In the genomic region with DNA sequence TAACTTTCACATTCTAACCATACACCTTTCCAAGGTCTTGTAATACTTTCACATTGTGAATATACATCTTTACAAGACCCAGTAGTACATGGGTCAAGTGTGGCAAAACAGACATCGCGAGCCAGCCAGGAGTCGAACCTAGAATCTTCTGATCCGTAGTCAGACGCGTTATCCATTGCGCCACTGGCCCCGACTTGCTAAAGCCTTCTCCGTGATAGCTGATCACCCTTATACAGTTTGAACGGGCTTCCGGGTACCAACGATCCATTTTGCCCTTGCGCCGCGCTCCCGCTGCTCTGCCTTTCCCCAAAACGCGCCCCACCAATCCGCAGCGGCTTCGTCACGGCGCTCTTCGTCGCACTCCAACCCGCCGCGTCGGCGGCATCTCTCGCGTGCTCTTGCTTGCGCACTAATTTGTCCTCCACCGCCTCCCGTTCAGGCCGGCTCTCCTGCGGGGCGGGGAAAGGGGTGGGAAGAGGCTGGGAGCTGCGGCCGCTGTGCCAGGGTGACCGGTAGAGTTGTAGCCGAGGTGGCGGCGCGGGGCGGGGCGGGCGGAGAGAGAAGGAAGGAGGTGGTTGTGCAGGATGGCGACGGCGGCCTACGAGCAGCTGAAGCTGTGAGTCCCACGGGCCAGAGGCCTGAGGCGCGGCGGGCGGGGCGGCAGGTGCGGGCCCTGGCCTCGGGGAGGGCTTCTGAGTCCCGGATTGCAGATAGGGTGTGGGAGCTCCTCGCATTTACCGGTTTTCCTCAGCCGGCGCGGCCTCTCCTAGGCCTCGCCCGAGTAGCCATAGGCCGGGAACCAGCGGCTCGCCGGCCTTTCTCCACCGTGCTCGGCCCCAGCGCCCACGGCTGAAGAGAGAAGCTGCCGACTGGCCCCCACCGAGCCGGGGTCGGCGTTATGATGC, we compare ENCODE assay signal across 8 cellular contexts. TPM values are rescaled to one million over a fixed set of nuclear protein-coding genes. Genes with fewer than 3 reads are reported as not detected.
DNase-seq lines count a peak whose midpoint lies in the region; ATAC-seq and TF ChIP-seq lines count a peak whose summit lies in the region.

A gene with protein sequence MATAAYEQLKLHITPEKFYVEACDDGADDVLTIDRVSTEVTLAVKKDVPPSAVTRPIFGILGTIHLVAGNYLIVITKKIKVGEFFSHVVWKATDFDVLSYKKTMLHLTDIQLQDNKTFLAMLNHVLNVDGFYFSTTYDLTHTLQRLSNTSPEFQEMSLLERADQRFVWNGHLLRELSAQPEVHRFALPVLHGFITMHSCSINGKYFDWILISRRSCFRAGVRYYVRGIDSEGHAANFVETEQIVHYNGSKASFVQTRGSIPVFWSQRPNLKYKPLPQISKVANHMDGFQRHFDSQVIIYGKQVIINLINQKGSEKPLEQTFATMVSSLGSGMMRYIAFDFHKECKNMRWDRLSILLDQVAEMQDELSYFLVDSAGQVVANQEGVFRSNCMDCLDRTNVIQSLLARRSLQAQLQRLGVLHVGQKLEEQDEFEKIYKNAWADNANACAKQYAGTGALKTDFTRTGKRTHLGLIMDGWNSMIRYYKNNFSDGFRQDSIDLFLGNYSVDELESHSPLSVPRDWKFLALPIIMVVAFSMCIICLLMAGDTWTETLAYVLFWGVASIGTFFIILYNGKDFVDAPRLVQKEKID (plus strand): TSS at position 515 of the 905 bp plus-strand sequence. CDS start 70 bp downstream, at position 585.

- in situ Hi-C loops in KBM-7 (cut with MboI; ENCODE audit: low pct_unique_long_range_greater_than_20kb, low sequenced_read_pairs) = no loop called here

- H3K36me3 ChIP-seq in mucosa of rectum (ENCODE audit: control insufficient read depth in 2 of 2, insufficient read depth in 2 of 2, low read length in 2 of 2) = peaks cover 6 to 12% of the 10 kb centered on the region in 2 donors

- peak within 1 kb of the TSS; percentile 89 for H3K9ac ChIP-seq in mucosa of rectum (ENCODE audit: low read depth in 1 of 2, low read length in 2 of 2)

- peak within 1 kb of the TSS; percentile 80 for H3K4me3 Mint-ChIP-seq in activated T-cell treated with anti-CD3 and anti-CD28 coated beads, Interleukin-2, amount 50 U/mL, for 24 hours

- no peaks in the 10 kb centered on the region for H3K27me3 ChIP-seq in mucosa of rectum (ENCODE audit: control insufficient read depth in 2 of 2, insufficient read depth in 2 of 2, low read length in 2 of 2)

- peak within 1 kb of the TSS; percentile 91 to 93 for H3K27ac ChIP-seq in mucosa of rectum (ENCODE audit: low read depth in 2 of 2, low read length in 2 of 2)

- peak; percentile 71 for TF ChIP-seq POLR2A in erythroblast (IDR thresholded peaks at IDR 0.05; ENCODE audit: low read length)

- H3K36me3 Mint-ChIP-seq in activated T-cell treated with anti-CD3 and anti-CD28 coated beads, Interleukin-2, amount 50 U/mL, for 24 hours (ENCODE audit: low read depth) = peaks cover 50% of the 10 kb centered on the region

- peak within 1 kb of the TSS; percentile 88 to 91 for H3K4me3 ChIP-seq in mucosa of rectum (ENCODE audit: low read length in 2 of 2)

- peaks cover 58% of the 10 kb centered on the region for H3K4me1 Mint-ChIP-seq in activated T-cell treated with anti-CD3 and anti-CD28 coated beads, Interleukin-2, amount 50 U/mL, for 24 hours (ENCODE audit: low read depth)

- peaks cover 25 to 34% of the 10 kb centered on the region in 2 donors for H3K4me1 ChIP-seq in mucosa of rectum (ENCODE audit: control insufficient read depth in 2 of 2, insufficient read depth in 2 of 2, low read length in 2 of 2)

- H3K27me3 Mint-ChIP-seq in activated T-cell treated with anti-CD3 and anti-CD28 coated beads, Interleukin-2, amount 50 U/mL, for 24 hours = peaks cover 4% of the 10 kb centered on the region

- no peaks in the 10 kb centered on the region for H3K9me3 ChIP-seq in mucosa of rectum (ENCODE audit: control insufficient read depth in 2 of 2, low read length in 2 of 2)

- ATAC-seq in GM21717 (IDR thresholded peaks at IDR 0.05; ENCODE audit: unreplicated experiment) = peak; percentile 86

- H3K27ac Mint-ChIP-seq in activated T-cell treated with anti-CD3 and anti-CD28 coated beads, Interleukin-2, amount 50 U/mL, for 24 hours = peak within 1 kb of the TSS; percentile 99

- DNase-seq in DMS153 treated with DMSO at 0.1 percent for 48 hours (lab: John Stamatoyannopoulos, UW; ENCODE audit: unreplicated experiment) (peak; percentile 71), KBM-7 (peak; percentile 100), erythroblast (lab: John Stamatoyannopoulos, UW) (peak; percentile 99 to 100)
- peak; percentile 98 for DNase-seq in activated T-cell treated with anti-CD3 and anti-CD28 coated beads, Interleukin-2, amount 50 U/mL, for 24 hours
- peak; percentile 98 for DNase-seq in stimulated activated CD8-positive, alpha-beta memory T cell treated with anti-CD3 and anti-CD28 coated beads, Interleukin-4, amount 100 ng/mL, for 48 hours

- H3K9me3 Mint-ChIP-seq in activated T-cell treated with anti-CD3 and anti-CD28 coated beads, Interleukin-2, amount 50 U/mL, for 24 hours = no peaks in the 10 kb centered on the region

TF ChIP-seq in PFSK-1, 5 proteins besides CTCF, POLR2A, EP300 and RAD21:
- peak; percentile 73 for TF ChIP-seq POLR2AphosphoS5 (IDR thresholded peaks at IDR 0.05; ENCODE audit: low read depth, low read length)
- peak; percentile 60 for TF ChIP-seq FOXP2 (optimal IDR thresholded peaks at IDR 0.05; ENCODE audit: borderline replicate concordance, extremely low read depth, extremely low read length, insufficient read depth)
- TF ChIP-seq, protein P1, sequence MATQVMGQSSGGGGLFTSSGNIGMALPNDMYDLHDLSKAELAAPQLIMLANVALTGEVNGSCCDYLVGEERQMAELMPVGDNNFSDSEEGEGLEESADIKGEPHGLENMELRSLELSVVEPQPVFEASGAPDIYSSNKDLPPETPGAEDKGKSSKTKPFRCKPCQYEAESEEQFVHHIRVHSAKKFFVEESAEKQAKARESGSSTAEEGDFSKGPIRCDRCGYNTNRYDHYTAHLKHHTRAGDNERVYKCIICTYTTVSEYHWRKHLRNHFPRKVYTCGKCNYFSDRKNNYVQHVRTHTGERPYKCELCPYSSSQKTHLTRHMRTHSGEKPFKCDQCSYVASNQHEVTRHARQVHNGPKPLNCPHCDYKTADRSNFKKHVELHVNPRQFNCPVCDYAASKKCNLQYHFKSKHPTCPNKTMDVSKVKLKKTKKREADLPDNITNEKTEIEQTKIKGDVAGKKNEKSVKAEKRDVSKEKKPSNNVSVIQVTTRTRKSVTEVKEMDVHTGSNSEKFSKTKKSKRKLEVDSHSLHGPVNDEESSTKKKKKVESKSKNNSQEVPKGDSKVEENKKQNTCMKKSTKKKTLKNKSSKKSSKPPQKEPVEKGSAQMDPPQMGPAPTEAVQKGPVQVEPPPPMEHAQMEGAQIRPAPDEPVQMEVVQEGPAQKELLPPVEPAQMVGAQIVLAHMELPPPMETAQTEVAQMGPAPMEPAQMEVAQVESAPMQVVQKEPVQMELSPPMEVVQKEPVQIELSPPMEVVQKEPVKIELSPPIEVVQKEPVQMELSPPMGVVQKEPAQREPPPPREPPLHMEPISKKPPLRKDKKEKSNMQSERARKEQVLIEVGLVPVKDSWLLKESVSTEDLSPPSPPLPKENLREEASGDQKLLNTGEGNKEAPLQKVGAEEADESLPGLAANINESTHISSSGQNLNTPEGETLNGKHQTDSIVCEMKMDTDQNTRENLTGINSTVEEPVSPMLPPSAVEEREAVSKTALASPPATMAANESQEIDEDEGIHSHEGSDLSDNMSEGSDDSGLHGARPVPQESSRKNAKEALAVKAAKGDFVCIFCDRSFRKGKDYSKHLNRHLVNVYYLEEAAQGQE (IDR thresholded peaks at IDR 0.05; ENCODE audit: insufficient read depth in 1 of 2, low read depth in 2 of 2, low read length in 2 of 2) = no peak; a peak in 1 of 4 replicates
- TF ChIP-seq TAF1 (IDR thresholded peaks at IDR 0.05; ENCODE audit: borderline replicate concordance, insufficient read depth, low read length) = 0 out of 2 replicates have a peak, but pooled peaks have one; percentile 16
- TF ChIP-seq SIN3A (IDR thresholded peaks at IDR 0.05; ENCODE audit: borderline replicate concordance, insufficient read depth, low read length) = no peak

RNA-seq across cellular contexts. Expression of the gene that starts here (rescaled TPM):
- polyA plus RNA-seq in PFSK-1 (2012; ENCODE audit: insufficient read length, low read depth) = 17.1 TPM

Comparison
In these comparisons a context has a peak if more than half of its experiments do, and no peak if none do; other contexts are left out.
1. Peak in every context shown above with its lines: DNase-seq, ATAC-seq, H3K4me3 ChIP-seq and H3K27ac ChIP-seq.